In genomic region chr14:106738075-106738474, GRCh38 we compare ENCODE assay signal across 12 cellular contexts.
"Had no signal": no experiment of that assay in that cellular context is flagged by ENCODE, and none has a peak within 500 bp of the region (broad histone marks: within the 10 kb centered on the region; RNA-seq: fewer than 3 reads in every experiment).

No MANE protein-coding gene starts in this region.

- H3K27ac Mint-ChIP-seq: brain, type B pancreatic cell had no signal

- H3K4me1 Mint-ChIP-seq: brain had no signal

- H3K9me3 Mint-ChIP-seq: activated naive CD4-positive, alpha-beta T cell treated with anti-CD3 and anti-CD28 coated beads, Interleukin-2, amount 50 U/mL, for 72 hours; type B pancreatic cell had no signal

- ATAC-seq: stimulated activated naive CD8-positive, alpha-beta T cell treated with anti-CD3 and anti-CD28 coated beads, Interleukin-15, Interleukin-2, amounts not matched to agents 100 U/mL and 50 U/mL, for 24 hours had no signal

- H3K36me3 Mint-ChIP-seq: activated naive CD4-positive, alpha-beta T cell treated with anti-CD3 and anti-CD28 coated beads, Interleukin-2, amount 50 U/mL, for 72 hours; brain; type B pancreatic cell had no signal

- H3K4me3 Mint-ChIP-seq: brain, type B pancreatic cell had no signal

- H3K27me3 Mint-ChIP-seq: brain, type B pancreatic cell had no signal

- DNase-seq: activated CD4-positive, CD25-positive, alpha-beta regulatory T cell treated with anti-CD3 and anti-CD28 coated beads, Interleukin-2, amount 50 U/mL, for 72 hours; amygdala; hypothalamus; kidney glomerular epithelial cell; midbrain; retina; stimulated activated CD4-positive, alpha-beta T cell treated with anti-CD3 and anti-CD28 coated beads, Interleukin-4, amount 100 ng/mL, for 1 hour; stimulated activated CD8-positive, alpha-beta memory T cell treated with anti-CD3 and anti-CD28 coated beads, Interleukin-4, amount 100 ng/mL, for 48 hours; stimulated activated naive CD8-positive, alpha-beta T cell treated with anti-CD3 and anti-CD28 coated beads, Interleukin-15, Interleukin-2, amounts not matched to agents 100 U/mL and 50 U/mL, for 24 hours had no signal
